Comparison of ENCODE assay signal across 1 cellular context in the genomic region with DNA sequence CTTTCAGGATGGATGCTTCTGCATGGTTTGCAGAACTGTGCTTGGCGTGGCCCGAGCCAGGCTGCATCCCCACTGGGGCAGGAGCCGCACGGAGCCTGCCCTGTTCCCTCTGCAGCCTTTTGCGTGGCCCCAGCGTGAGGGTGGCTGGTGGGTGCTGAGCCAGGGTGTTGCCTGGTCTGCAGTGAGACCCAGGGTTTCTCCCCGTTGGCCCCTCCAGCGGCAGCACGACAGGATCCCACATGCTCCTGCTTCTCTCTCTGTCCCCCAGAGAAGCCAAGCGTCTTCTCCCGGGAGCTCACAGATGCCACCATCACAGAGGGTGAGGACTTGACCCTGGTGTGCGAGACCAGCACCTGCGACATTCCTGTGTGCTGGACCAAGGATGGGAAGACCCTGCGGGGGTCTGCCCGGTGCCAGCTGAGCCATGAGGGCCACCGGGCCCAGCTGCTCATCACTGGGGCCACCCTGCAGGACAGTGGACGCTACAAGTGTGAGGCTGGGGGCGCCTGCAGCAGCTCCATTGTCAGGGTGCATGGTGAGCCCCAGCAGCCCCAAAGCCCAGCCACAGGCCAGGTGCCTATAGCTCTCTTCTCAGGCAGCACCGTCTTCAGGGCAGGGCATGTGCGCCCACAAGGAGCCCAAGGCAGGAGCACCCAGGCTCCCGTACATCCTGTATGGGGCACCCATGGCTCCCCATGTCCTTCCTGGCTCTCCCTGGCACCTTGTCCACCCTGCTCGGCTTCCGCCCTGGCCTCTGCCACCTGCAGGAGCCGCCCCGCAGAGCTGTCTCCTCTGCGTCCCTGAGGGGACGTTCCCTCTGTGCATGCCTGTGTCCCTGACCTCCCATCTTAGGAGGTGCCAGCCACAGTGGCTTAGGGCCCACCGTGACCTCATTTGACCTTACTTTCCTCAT.
TF ChIP-seq lines count a peak whose summit lies in the region.

No MANE protein-coding gene starts in this region.

TF ChIP-seq in H1, 55 proteins besides CTCF, POLR2A, EP300 and RAD21:
- TF ChIP-seq RNF2 (IDR thresholded peaks at IDR 0.05; ENCODE audit: borderline replicate concordance, low read depth, low read length, missing control alignments, poor library complexity, severe bottlenecking) (no peak), CBX5 (IDR thresholded peaks at IDR 0.05; ENCODE audit: low read depth, low read length) (no peak)
